In genomic region chr4:2850966-2851782, GRCh38 we compare ENCODE assay signal across 12 cellular contexts. TPM values are rescaled to one million over a fixed set of nuclear protein-coding genes. Genes with fewer than 3 reads are reported as not detected.
DNase-seq lines count a peak whose midpoint lies in the region; ATAC-seq and TF ChIP-seq lines count a peak whose summit lies in the region.
"Had no signal": no experiment of that assay in that cellular context is flagged by ENCODE, and none has a peak within 500 bp of the region (broad histone marks: within the 10 kb centered on the region; RNA-seq: fewer than 3 reads in every experiment).

No MANE protein-coding gene starts in this region.

- H3K27ac Mint-ChIP-seq in Caco-2 (ENCODE audit: unreplicated experiment) (peak overlapping the region; percentile 25), IgD-negative memory B cell (peak overlapping the region; percentile 75 to 95 (median 80)), nephron progenitor cell (peak overlapping the region; percentile 96)

- no peak overlapping the region for H3K4me3 Mint-ChIP-seq in Caco-2 (ENCODE audit: unreplicated experiment)
- H3K4me3 Mint-ChIP-seq in IgD-negative memory B cell, result peak overlapping the region; percentile 79 to 94 (median 89)
- H3K4me3 Mint-ChIP-seq in nephron progenitor cell, result no peak overlapping the region

- CTCF ChIA-PET in Caco-2 (lab: Charles Lee), result no interaction called here

- H3K27me3 Mint-ChIP-seq in Caco-2 (ENCODE audit: insufficient read depth, unreplicated experiment), result no peaks in the 10 kb centered on the region
- H3K27me3 Mint-ChIP-seq in IgD-negative memory B cell, result no peaks in the 10 kb centered on the region
- no peaks in the 10 kb centered on the region for H3K27me3 Mint-ChIP-seq in nephron progenitor cell (ENCODE audit: low read depth, poor library complexity)

- no peaks in the 10 kb centered on the region for H3K36me3 ChIP-seq in Caco-2 (ENCODE audit: control insufficient read depth, insufficient read depth, low read length)
- H3K36me3 ChIP-seq: prostate gland, uterus had no signal

- H3K27me3 ChIP-seq in Caco-2 (replicated peaks; ENCODE audit: control insufficient read depth, insufficient read depth, low read length), result no peaks in the 10 kb centered on the region
- H3K27me3 ChIP-seq: uterus had no signal

- H3K36me3 Mint-ChIP-seq in Caco-2 (ENCODE audit: insufficient read depth, unreplicated experiment) (peaks cover 28% of the 10 kb centered on the region), IgD-negative memory B cell (peaks cover 6% of the 10 kb centered on the region), nephron progenitor cell (ENCODE audit: low read depth) (peaks cover 29% of the 10 kb centered on the region)

- TF ChIP-seq CTCF in Caco-2 (IDR thresholded peaks at IDR 0.05; ENCODE audit: insufficient read depth in 1 of 2, low read depth in 1 of 2, low read length in 1 of 2, severe bottlenecking in 1 of 2, unreplicated experiment in 1 of 2) (no peak), nephron progenitor cell (IDR thresholded peaks at IDR 0.05) (no peak)

- H3K9me3 ChIP-seq in Caco-2, result no peaks in the 10 kb centered on the region
- H3K9me3 ChIP-seq: prostate gland, uterus had no signal

- BruUV-seq in Caco-2 (replicated peaks; lab: Mats Ljungman, UMichigan), result no TSS peak

- H3K9me3 Mint-ChIP-seq in Caco-2 (ENCODE audit: unreplicated experiment), result no peaks in the 10 kb centered on the region
- no peaks in the 10 kb centered on the region for H3K9me3 Mint-ChIP-seq in IgD-negative memory B cell
- H3K9me3 Mint-ChIP-seq in nephron progenitor cell, result peaks cover 2% of the 10 kb centered on the region

- no peak for DNase-seq in Caco-2
- DNase-seq in astrocyte of the hippocampus (ENCODE audit: low read depth, low spot score), result peak; percentile 34
- DNase-seq in nephron progenitor cell, result no peak
- no peak for DNase-seq in stimulated activated CD4-positive, alpha-beta T cell treated with anti-CD3 and anti-CD28 coated beads, Interleukin-4, amount 100 ng/mL, for 1 hour
- no peak for DNase-seq in NCI-H748 (lab: John Stamatoyannopoulos, UW; ENCODE audit: unreplicated experiment)
- DNase-seq: NCI-H1105, uterus had no signal

- H3K4me1 ChIP-seq in Caco-2, result peaks cover 29% of the 10 kb centered on the region
- H3K4me1 ChIP-seq: prostate gland had no signal

- no peak for ATAC-seq in GM18498 (IDR thresholded peaks at IDR 0.05; ENCODE audit: unreplicated experiment)
- ATAC-seq: esophagus mucosa, left lobe of liver had no signal

- H3K4me3 ChIP-seq in Caco-2 (ENCODE audit: low read depth, low read length), result no peak overlapping the region
- H3K4me3 ChIP-seq: prostate gland, uterus had no signal

- POLR2A ChIA-PET in Caco-2 (lab: Charles Lee), result no interaction called here

- intact Hi-C loops in Caco-2 (cut with micrococcal nuclease; ENCODE audit: unreplicated experiment), result no loop called here

- H3K4me1 Mint-ChIP-seq in Caco-2 (ENCODE audit: low read depth, unreplicated experiment) (peaks cover 44% of the 10 kb centered on the region), IgD-negative memory B cell (peaks cover 55 to 70% (median 69%) of the 10 kb centered on the region in 3 donors), nephron progenitor cell (peaks cover 48% of the 10 kb centered on the region)

RNA-seq across cellular contexts. Expression of gene ADD1, which starts 7.5 kb away (rescaled TPM):
- 222 and 242 TPM in 2 replicates for total RNA-seq in Caco-2 (2022)
- polyA plus RNA-seq in IgD-negative memory B cell, result 300 TPM

RNA-seq across cellular contexts. Expression of gene SH3BP2, which starts 58.3 kb away (rescaled TPM):
- total RNA-seq in Caco-2 (2022), result 44.4 and 48.5 TPM in 2 replicates
- 22.7 TPM for polyA plus RNA-seq in IgD-negative memory B cell

Comparison
In these comparisons a context has a peak if more than half of its experiments do, and no peak if none do; other contexts are left out.
1. H3K27ac Mint-ChIP-seq: peak in every context shown above with its lines; median percentile 96 in nephron progenitor cell; 80 in IgD-negative memory B cell; 25 in Caco-2.
2. H3K4me3 Mint-ChIP-seq: peak in IgD-negative memory B cell (4 of 4); none in Caco-2 (single experiment) and nephron progenitor cell (single experiment).